ENCODE assay signal across 1 cellular context in the genomic region with DNA sequence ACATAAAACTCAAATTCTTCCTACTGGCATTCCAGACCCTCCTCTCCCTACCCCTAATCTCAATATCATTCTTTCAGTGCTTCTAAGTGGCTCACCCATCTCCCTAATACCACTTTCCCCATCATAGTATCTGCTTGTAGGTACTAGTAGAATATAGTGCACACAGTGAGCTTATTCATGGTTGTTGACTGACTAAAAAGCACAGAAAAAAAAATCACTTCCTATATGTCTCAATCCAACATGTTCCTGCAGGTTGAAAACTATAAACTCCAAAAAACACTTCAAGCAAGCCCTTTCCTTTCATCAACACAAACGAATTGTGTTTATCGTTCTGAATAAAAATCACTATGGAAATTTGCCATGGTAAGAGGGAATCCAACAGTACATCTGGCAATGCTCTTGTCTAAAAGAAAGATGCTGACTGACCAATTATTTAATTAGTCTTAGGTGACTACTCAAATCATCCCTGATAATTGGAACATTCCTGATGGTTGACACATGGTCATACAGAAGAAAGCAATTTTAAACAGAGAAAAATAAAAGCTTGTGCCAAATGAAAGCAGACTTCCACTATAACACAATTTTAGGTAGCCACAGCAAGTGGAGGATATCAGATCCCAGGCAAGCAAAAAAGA.
TF ChIP-seq lines count a peak whose summit lies in the region.

No MANE protein-coding gene starts in this region.

TF ChIP-seq in WTC11, 78 proteins besides CTCF, POLR2A, EP300 and RAD21 (continued from another document):
- TF ChIP-seq, protein P1, sequence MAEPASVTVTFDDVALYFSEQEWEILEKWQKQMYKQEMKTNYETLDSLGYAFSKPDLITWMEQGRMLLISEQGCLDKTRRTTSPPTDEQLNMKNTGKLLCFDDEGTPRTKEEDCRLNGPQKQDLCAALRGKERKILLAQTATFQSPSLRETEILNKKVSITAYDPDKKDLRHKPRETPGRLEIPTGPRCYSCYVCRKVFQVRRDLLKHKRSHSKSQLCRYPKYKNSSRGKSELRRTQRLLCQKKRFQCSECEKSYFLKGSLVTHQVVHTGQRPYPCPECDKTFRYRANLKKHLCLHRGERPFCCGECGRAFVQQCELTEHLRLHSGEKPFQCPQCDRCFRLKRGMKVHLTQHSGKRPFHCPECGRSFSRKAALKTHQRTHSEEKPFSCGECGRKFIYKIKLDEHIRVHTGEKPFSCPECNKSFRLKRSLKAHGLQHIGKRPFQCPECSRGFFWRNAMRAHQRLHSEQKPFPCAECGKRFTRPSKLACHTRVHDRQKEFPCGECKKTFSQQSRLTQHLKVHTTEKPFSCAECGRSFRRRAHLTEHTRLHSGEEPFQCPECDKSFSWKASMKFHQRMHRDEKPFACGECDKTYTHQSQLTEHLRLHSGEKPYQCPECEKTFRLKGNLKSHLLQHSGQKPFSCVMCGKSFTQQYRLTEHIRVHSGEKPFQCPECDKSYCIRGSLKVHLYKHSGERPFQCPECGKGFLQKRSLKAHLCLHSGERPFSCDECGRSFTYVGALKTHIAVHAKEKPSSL (CRISPR knock-in tag; conservative IDR thresholded peaks at IDR 0.05), result no peak
- TF ChIP-seq FOXP1 (CRISPR knock-in tag; IDR thresholded peaks at IDR 0.05; ENCODE audit: borderline replicate concordance) (no peak), ZNF121 (CRISPR knock-in tag; IDR thresholded peaks at IDR 0.05) (no peak)
- TF ChIP-seq, protein P2, sequence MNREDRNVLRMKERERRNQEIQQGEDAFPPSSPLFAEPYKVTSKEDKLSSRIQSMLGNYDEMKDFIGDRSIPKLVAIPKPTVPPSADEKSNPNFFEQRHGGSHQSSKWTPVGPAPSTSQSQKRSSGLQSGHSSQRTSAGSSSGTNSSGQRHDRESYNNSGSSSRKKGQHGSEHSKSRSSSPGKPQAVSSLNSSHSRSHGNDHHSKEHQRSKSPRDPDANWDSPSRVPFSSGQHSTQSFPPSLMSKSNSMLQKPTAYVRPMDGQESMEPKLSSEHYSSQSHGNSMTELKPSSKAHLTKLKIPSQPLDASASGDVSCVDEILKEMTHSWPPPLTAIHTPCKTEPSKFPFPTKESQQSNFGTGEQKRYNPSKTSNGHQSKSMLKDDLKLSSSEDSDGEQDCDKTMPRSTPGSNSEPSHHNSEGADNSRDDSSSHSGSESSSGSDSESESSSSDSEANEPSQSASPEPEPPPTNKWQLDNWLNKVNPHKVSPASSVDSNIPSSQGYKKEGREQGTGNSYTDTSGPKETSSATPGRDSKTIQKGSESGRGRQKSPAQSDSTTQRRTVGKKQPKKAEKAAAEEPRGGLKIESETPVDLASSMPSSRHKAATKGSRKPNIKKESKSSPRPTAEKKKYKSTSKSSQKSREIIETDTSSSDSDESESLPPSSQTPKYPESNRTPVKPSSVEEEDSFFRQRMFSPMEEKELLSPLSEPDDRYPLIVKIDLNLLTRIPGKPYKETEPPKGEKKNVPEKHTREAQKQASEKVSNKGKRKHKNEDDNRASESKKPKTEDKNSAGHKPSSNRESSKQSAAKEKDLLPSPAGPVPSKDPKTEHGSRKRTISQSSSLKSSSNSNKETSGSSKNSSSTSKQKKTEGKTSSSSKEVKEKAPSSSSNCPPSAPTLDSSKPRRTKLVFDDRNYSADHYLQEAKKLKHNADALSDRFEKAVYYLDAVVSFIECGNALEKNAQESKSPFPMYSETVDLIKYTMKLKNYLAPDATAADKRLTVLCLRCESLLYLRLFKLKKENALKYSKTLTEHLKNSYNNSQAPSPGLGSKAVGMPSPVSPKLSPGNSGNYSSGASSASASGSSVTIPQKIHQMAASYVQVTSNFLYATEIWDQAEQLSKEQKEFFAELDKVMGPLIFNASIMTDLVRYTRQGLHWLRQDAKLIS (CRISPR knock-in tag; IDR thresholded peaks at IDR 0.05; ENCODE audit: borderline replicate concordance), result no peak
- TF ChIP-seq, protein P3, sequence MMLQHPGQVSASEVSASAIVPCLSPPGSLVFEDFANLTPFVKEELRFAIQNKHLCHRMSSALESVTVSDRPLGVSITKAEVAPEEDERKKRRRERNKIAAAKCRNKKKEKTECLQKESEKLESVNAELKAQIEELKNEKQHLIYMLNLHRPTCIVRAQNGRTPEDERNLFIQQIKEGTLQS (CRISPR knock-in tag; conservative IDR thresholded peaks at IDR 0.05), result no peak
